In genomic region chr1:230350208-230350921, GRCh38 we compare ENCODE assay signal across 1 cellular context.
TF ChIP-seq lines count a peak whose summit lies in the region.

No MANE protein-coding gene starts in this region.

TF ChIP-seq in K562, 482 proteins besides CTCF, POLR2A, EP300 and RAD21 (continued from another document):
- TF ChIP-seq ZBTB40 (IDR thresholded peaks at IDR 0.05) = no peak
- TF ChIP-seq ZBTB40 (CRISPR knock-in tag; IDR thresholded peaks at IDR 0.05) = no peak
- no peak for TF ChIP-seq ZC3H8 (IDR thresholded peaks at IDR 0.05)
- TF ChIP-seq MBD1 (CRISPR knock-in tag; IDR thresholded peaks at IDR 0.05) = no peak
- no peak for TF ChIP-seq ZZZ3 (IDR thresholded peaks at IDR 0.05)
- 0 out of 4 replicates have a peak, but pooled peaks of 1 of the 2 experiments have one; percentile 40 for TF ChIP-seq NRF1 (conservative IDR thresholded peaks at IDR 0.05 in 1 of 2, IDR thresholded peaks at IDR 0.05 in 1 of 2)
- TF ChIP-seq ARID1B (IDR thresholded peaks at IDR 0.05) = no peak
- no peak for TF ChIP-seq RBFOX2 (IDR thresholded peaks at IDR 0.05; ENCODE audit: low read depth, low read length)
- TF ChIP-seq ZNF175 (CRISPR knock-in tag; IDR thresholded peaks at IDR 0.05; ENCODE audit: low read depth) = no peak
- TF ChIP-seq NCOR1 (IDR thresholded peaks at IDR 0.05) = no peak
- TF ChIP-seq BHLHE40 (IDR thresholded peaks at IDR 0.05; ENCODE audit: low read length) = peak; percentile 30; the same call in 1 of the 2 replicates
- TF ChIP-seq SMC3 (conservative IDR thresholded peaks at IDR 0.05; ENCODE audit: insufficient read depth, low read depth, low read length) = no peak
- peak; percentile 48 for TF ChIP-seq USF1 (CRISPR knock-in tag; IDR thresholded peaks at IDR 0.05)
- no peak for TF ChIP-seq GTF2F1 (IDR thresholded peaks at IDR 0.05; ENCODE audit: low read depth, low read length)
- no peak for TF ChIP-seq GATAD2B (IDR thresholded peaks at IDR 0.05; ENCODE audit: borderline replicate concordance)
- TF ChIP-seq PYGO2 (tag; IDR thresholded peaks at IDR 0.05) = no peak
- no peak for TF ChIP-seq MCM2 (IDR thresholded peaks at IDR 0.05; ENCODE audit: low read depth)
- TF ChIP-seq ARID3B (CRISPR knock-in tag; IDR thresholded peaks at IDR 0.05; ENCODE audit: borderline replicate concordance) = no peak
- no peak for TF ChIP-seq NBN (IDR thresholded peaks at IDR 0.05; ENCODE audit: low read depth)
- TF ChIP-seq MAX (CRISPR knock-in tag; IDR thresholded peaks at IDR 0.05) = peak; percentile 61
TF ChIP-seq in K562: peak in this region for 4.
